ENCODE assay signal across 10 cellular contexts in the genomic region with DNA sequence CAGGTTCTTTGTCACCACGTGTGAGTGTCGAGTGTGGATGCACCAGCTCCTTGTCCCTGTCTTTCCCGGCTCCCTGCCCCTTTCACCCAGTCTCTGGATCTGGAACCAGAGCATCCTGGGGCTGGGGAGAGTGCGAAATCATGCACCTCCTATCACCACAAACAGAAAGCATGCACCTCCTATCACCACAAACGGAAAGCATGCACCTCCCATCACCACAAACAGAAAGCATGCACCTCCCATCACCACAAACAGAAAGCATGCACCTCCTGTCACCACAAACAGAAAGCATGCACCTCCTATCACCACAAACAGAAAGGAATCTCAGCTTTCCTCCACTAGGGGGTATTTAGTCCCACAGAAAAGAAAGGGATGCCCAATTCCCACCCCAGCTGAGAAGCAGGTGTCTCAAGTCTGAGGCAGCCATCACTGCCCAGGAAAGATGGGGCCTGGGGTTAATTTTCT. TPM values are rescaled to one million over a fixed set of nuclear protein-coding genes. Genes with fewer than 3 reads are reported as not detected.
A peak's percentile ranks its signal among the peaks of the same experiment; 100 is the strongest.
DNase-seq lines count a peak whose midpoint lies in the region; ATAC-seq, FAIRE-seq and TF ChIP-seq lines count a peak whose summit lies in the region.
"Had no signal": no experiment of that assay in that cellular context is flagged by ENCODE, and none has a peak within 500 bp of the region (broad histone marks: within the 10 kb centered on the region; RNA-seq: fewer than 3 reads in every experiment).

No MANE protein-coding gene starts in this region.

- H3K36me3 ChIP-seq in cardiac muscle cell (no peaks in the 10 kb centered on the region), heart right ventricle (peaks cover 0 to 12% (median 0%) of the 10 kb centered on the region in 9 donors), K562 (ENCODE audit: control insufficient read depth, insufficient read depth, low read length) (no peaks in the 10 kb centered on the region), thymus (ENCODE audit: control insufficient read depth, insufficient read depth) (no peaks in the 10 kb centered on the region)
- H3K36me3 ChIP-seq: SJCRH30 had no signal

- no peak overlapping the region for H3K27ac ChIP-seq in cardiac muscle cell
- no peak overlapping the region for H3K27ac ChIP-seq in heart right ventricle
- H3K27ac ChIP-seq in K562 (ENCODE audit: extremely low read depth, low read depth, low read length) = no peak overlapping the region
- peak overlapping the region; percentile 1 for H3K27ac ChIP-seq in thymus (ENCODE audit: low read depth)
- H3K27ac ChIP-seq: SJCRH30 had no signal

- H3K4me3 ChIP-seq in cardiac muscle cell (no peak overlapping the region), heart right ventricle (no peak overlapping the region), K562 (no peak overlapping the region), thymus (ENCODE audit: low read length) (no peak overlapping the region)
- H3K4me3 ChIP-seq: SJCRH30 had no signal

- no peaks in the 10 kb centered on the region for H3K79me2 ChIP-seq in K562 (ENCODE audit: control insufficient read depth, insufficient read depth, low read length)

- no peak overlapping the region for H3K9ac ChIP-seq in K562 (ENCODE audit: insufficient read depth in 1 of 2, low read depth in 2 of 2, low read length in 2 of 2)

- no TSS peak for BruUV-seq in K562 (replicated peaks; lab: Mats Ljungman, UMichigan)

- H3K9me3 ChIP-seq in cardiac muscle cell (ENCODE audit: low read depth) (no peaks in the 10 kb centered on the region), heart right ventricle (no peaks in the 10 kb centered on the region), K562 (replicated peaks; ENCODE audit: control insufficient read depth, insufficient read depth, low read depth, low read length) (no peaks in the 10 kb centered on the region), thymus (ENCODE audit: control insufficient read depth) (no peaks in the 10 kb centered on the region)
- H3K9me3 ChIP-seq: SJCRH30 had no signal

- DNase-seq in cardiac muscle cell (ENCODE audit: low read depth in 1 of 2, low spot score in 1 of 2) = no peak
- DNase-seq in heart right ventricle = no peak
- peak; percentile 2 for DNase-seq in NCI-H2227 treated with DMSO at 0.1 percent for 48 hours (lab: John Stamatoyannopoulos, UW)
- DNase-seq in K562 (ENCODE audit: extremely low read depth in 1 of 4, low spot score in 3 of 4) = peak in 3 of 4 experiments; percentile 43 to 54 (median 51)
- no peak for DNase-seq in SIG-M5 treated with dmso at 0.1 percent for 504 hours (lab: John Stamatoyannopoulos, UW; ENCODE audit: unreplicated experiment)
- no peak for DNase-seq in COLO829 (ENCODE audit: low spot score)
- DNase-seq: amniotic stem cell had no signal

- CTCF ChIA-PET in K562 (lab: Yijun Ruan, JAX; ENCODE audit: low intra/inter-chr PET ratio) = no interaction called here

- H3K9me1 ChIP-seq in K562 (ENCODE audit: control insufficient read depth, insufficient read depth, low read length) = no peaks in the 10 kb centered on the region

- ATAC-seq in heart right ventricle (no peak), K562 (peak; percentile 69), GM21529 (IDR thresholded peaks at IDR 0.05; ENCODE audit: unreplicated experiment) (no peak)

- TF ChIP-seq POLR2A in K562 (conservative IDR thresholded peaks at IDR 0.05) = no peak

- in situ Hi-C loops in K562 (cut with MboI) = no loop called here

- H3K4me2 ChIP-seq in K562 (ENCODE audit: insufficient read depth, low read length) = no peak overlapping the region

- H3K4me1 ChIP-seq in cardiac muscle cell (ENCODE audit: low read depth) = no peaks in the 10 kb centered on the region
- H3K4me1 ChIP-seq in heart right ventricle = peaks cover 0 to 6% (median 0%) of the 10 kb centered on the region in 9 donors
- peaks cover 0 to 4% of the 10 kb centered on the region in 2 experiments; a peak in 2 of 5 replicates for H3K4me1 ChIP-seq in K562 (replicated peaks in 1 of 2; ENCODE audit: control insufficient read depth in 2 of 2, insufficient read depth in 2 of 2, low read length in 2 of 2)
- peaks cover 7% of the 10 kb centered on the region for H3K4me1 ChIP-seq in thymus (ENCODE audit: control insufficient read depth, insufficient read depth, low read length)

- POLR2A ChIA-PET in K562 (lab: Yijun Ruan, JAX) = interaction anchor here (0.6 kb wide), 2 partner anchors 9 to 22 kb away, joined by 3 to 5 read pairs; no protein-coding TSS in a partner anchor

- WGBS in heart right ventricle, 2 donors = 16 to 18% methylated on average over 5 of the region's 5 CpGs
- 3% methylated on average over 5 of the region's 5 CpGs for WGBS in K562 (ENCODE audit: insufficient coverage, low coverage, missing lambda C conversion rate)
- WGBS in thymus = 27% methylated on average over 5 of the region's 5 CpGs

- no peaks in the 10 kb centered on the region for H4K20me1 ChIP-seq in K562 (replicated peaks; ENCODE audit: control insufficient read depth, insufficient read depth, low read length)

- TF ChIP-seq CTCF in cardiac muscle cell (IDR thresholded peaks at IDR 0.05; ENCODE audit: low read depth, low read length) = peak; percentile 16
- no peak for TF ChIP-seq CTCF in heart right ventricle (IDR thresholded peaks at IDR 0.05)
- peak; percentile 27 to 35 (median 33); a peak in 1 of 6 replicates for TF ChIP-seq CTCF in K562 (IDR thresholded peaks at IDR 0.05 in 2 of 3, conservative IDR thresholded peaks at IDR 0.05 in 1 of 3; ENCODE audit: insufficient read depth in 2 of 3, low read depth in 1 of 3, low read length in 3 of 3)

- TF ChIP-seq EP300 in K562 (IDR thresholded peaks at IDR 0.05; ENCODE audit: low read length) = no peak

- H3K27me3 ChIP-seq in cardiac muscle cell (peaks cover 24% of the 10 kb centered on the region), heart right ventricle (peaks cover 0 to 64% (median 54%) of the 10 kb centered on the region in 7 donors), K562 (ENCODE audit: control insufficient read depth in 2 of 2, insufficient read depth in 2 of 2, low read length in 2 of 2) (peaks cover 22 to 47% of the 10 kb centered on the region in 2 experiments), thymus (ENCODE audit: control insufficient read depth, insufficient read depth) (peaks cover 3% of the 10 kb centered on the region)

- no peak for FAIRE-seq in K562 (lab: Jason Lieb, UNC)

- H2AFZ ChIP-seq in K562 (ENCODE audit: low read depth, low read length) = no peak overlapping the region

- TF ChIP-seq RAD21 in K562 (CRISPR knock-in tag; conservative IDR thresholded peaks at IDR 0.05 in 1 of 2, IDR thresholded peaks at IDR 0.05 in 1 of 2) = peak in 1 of 2 experiments; percentile 49; a peak in 2 of 4 replicates

- intact Hi-C loops in heart right ventricle (cut with DNase I) = no loop called here
- intact Hi-C loops in K562 (cut with micrococcal nuclease) = loop anchor here (5.0 kb wide), 1 partner anchor 52 kb away; no protein-coding TSS in a partner anchor

RNA-seq across cellular contexts. Expression of gene GLB1L3, which starts 5.9 kb away (rescaled TPM):
- total RNA-seq in cardiac muscle cell = not detected in 2 replicates
- not detected in 2 replicates for polyA plus RNA-seq in cardiac muscle cell
- not detected for total RNA-seq in heart right ventricle
- polyA plus RNA-seq in heart right ventricle = not detected
- 2.1 and 2.8 TPM in 2 replicates for total RNA-seq in K562 (2011; cell fraction: chromatin; rRNA removed; ENCODE audit: low replicate concordance)
- total RNA-seq in K562 (2011; cell fraction: nucleolus; rRNA removed) = 0.67 and 1.6 TPM in 2 replicates
- total RNA-seq in K562 (2011; cell fraction: nucleoplasm; rRNA removed) = 0.88 and 2.4 TPM in 2 replicates
- 0.20 and 3.3 TPM in 2 replicates for total RNA-seq in K562 (2014; rRNA removed)
- 0.51 and 1.3 TPM in 2 replicates for total RNA-seq in K562 (2014; rRNA removed; fragmentation: Illumina TruSeq; extraction: Trizol)
- total RNA-seq in K562 (2015; rRNA removed; fragmentation: Illumina TruSeq; extraction: Trizol) = 0.43 and 0.72 TPM in 2 replicates
- total RNA-seq in K562 (2021) = 0.27 and 0.36 TPM in 2 replicates
- polyA plus RNA-seq in K562 (2011; rRNA removed) = 0.08 and 0.67 TPM in 2 replicates
- 0.06 and 0.55 TPM in 2 replicates for polyA plus RNA-seq in K562 (2011; cell fraction: cytosol; rRNA removed)
- 0.29 and 3.6 TPM in 2 replicates for polyA plus RNA-seq in K562 (2011; cell fraction: nucleus; rRNA removed)
- 0.36 and 0.54 TPM in 2 replicates for polyA plus RNA-seq in K562 (2012)
- 0.40 and 0.59 TPM in 2 replicates for polyA plus RNA-seq in K562 (2014; fragmentation: Illumina TruSeq; extraction: Trizol)
- under 1 TPM; 0.18 to 0.30 TPM for polyA plus RNA-seq in K562 (2014; fragmentation: Nextera tagmentation; extraction: Ambion mirVana)
- 0.49 and 0.59 TPM in 2 replicates for polyA plus RNA-seq in K562 (2014; rRNA removed)
- 0.09 and 0.35 TPM in 2 replicates for polyA minus RNA-seq in K562 (2011; rRNA and poly(A)+ RNA removed)
- polyA minus RNA-seq in K562 (2011; cell fraction: cytosol; rRNA and poly(A)+ RNA removed) = not detected in 2 replicates
- 0.11 and 1.3 TPM in 2 replicates for polyA minus RNA-seq in K562 (2011; cell fraction: nucleus; rRNA and poly(A)+ RNA removed)
- polyA plus RNA-seq in thymus = 1.8 TPM
- total RNA-seq: SJCRH30 had no signal

RNA-seq across cellular contexts. Expression of gene ACAD8, which starts 16.9 kb away (rescaled TPM):
- total RNA-seq in cardiac muscle cell (45.7 and 55.7 TPM in 2 replicates), heart right ventricle (10 to 100 TPM; 26.6 to 52.2 (median 42.5) TPM), K562 (2014; rRNA removed) (17.7 and 22.5 TPM in 2 replicates), K562 (2014; rRNA removed; fragmentation: Illumina TruSeq; extraction: Trizol) (19.6 and 20.1 TPM in 2 replicates), K562 (2015; rRNA removed; fragmentation: Illumina TruSeq; extraction: Trizol) (16.3 and 18.1 TPM in 2 replicates), K562 (2021) (20.2 and 23.5 TPM in 2 replicates)
- polyA plus RNA-seq in cardiac muscle cell (52.4 and 70.4 TPM in 2 replicates), heart right ventricle (10 to 100 TPM; 21.6 to 29.4 TPM), K562 (2011; rRNA removed) (21.1 and 31.6 TPM in 2 replicates), K562 (2014; fragmentation: Illumina TruSeq; extraction: Trizol) (17.8 and 20.7 TPM in 2 replicates), K562 (2014; fragmentation: Nextera tagmentation; extraction: Ambion mirVana) (10 to 100 TPM in 1 of 2 experiments, 1 to 10 TPM in 1; 6.5 to 11.5 TPM), K562 (2014; rRNA removed) (34.0 and 34.1 TPM in 2 replicates), thymus (37.9 TPM)
- total RNA-seq in K562 (2011; cell fraction: chromatin; rRNA removed; ENCODE audit: low replicate concordance) = 132 and 161 TPM in 2 replicates
- 66.5 and 78.0 TPM in 2 replicates for total RNA-seq in K562 (2011; cell fraction: nucleolus; rRNA removed)
- 105 and 118 TPM in 2 replicates for total RNA-seq in K562 (2011; cell fraction: nucleoplasm; rRNA removed)
- 14.1 and 16.0 TPM in 2 replicates for polyA plus RNA-seq in K562 (2011; cell fraction: cytosol; rRNA removed)
- 118 and 168 TPM in 2 replicates for polyA plus RNA-seq in K562 (2011; cell fraction: nucleus; rRNA removed)
- polyA plus RNA-seq in K562 (2012) = 16.8 and 23.4 TPM in 2 replicates
- 14.4 and 24.6 TPM in 2 replicates for polyA minus RNA-seq in K562 (2011; rRNA and poly(A)+ RNA removed)
- 5.9 and 9.4 TPM in 2 replicates for polyA minus RNA-seq in K562 (2011; cell fraction: cytosol; rRNA and poly(A)+ RNA removed)
- polyA minus RNA-seq in K562 (2011; cell fraction: nucleus; rRNA and poly(A)+ RNA removed) = 38.9 and 43.2 TPM in 2 replicates

RNA-seq across cellular contexts. Expression of gene THYN1, which starts 17.1 kb away (rescaled TPM):
- 87.4 and 90.2 TPM in 2 replicates for total RNA-seq in cardiac muscle cell
- 123 and 145 TPM in 2 replicates for polyA plus RNA-seq in cardiac muscle cell
- 10 to 100 TPM; 32.2 to 47.5 (median 41.5) TPM for total RNA-seq in heart right ventricle
- 10 to 100 TPM; 48.8 to 49.5 TPM for polyA plus RNA-seq in heart right ventricle
- 26.3 and 28.8 TPM in 2 replicates for total RNA-seq in K562 (2011; cell fraction: chromatin; rRNA removed; ENCODE audit: low replicate concordance)
- total RNA-seq in K562 (2011; cell fraction: nucleolus; rRNA removed) = 18.2 and 18.9 TPM in 2 replicates
- total RNA-seq in K562 (2011; cell fraction: nucleoplasm; rRNA removed) = 23.1 and 24.7 TPM in 2 replicates
- total RNA-seq in K562 (2014; rRNA removed) = 68.3 and 79.8 TPM in 2 replicates
- total RNA-seq in K562 (2014; rRNA removed; fragmentation: Illumina TruSeq; extraction: Trizol) = 104 and 113 TPM in 2 replicates
- total RNA-seq in K562 (2015; rRNA removed; fragmentation: Illumina TruSeq; extraction: Trizol) = 103 and 106 TPM in 2 replicates
- total RNA-seq in K562 (2021) = 54.9 and 56.2 TPM in 2 replicates
- 58.0 and 93.7 TPM in 2 replicates for polyA plus RNA-seq in K562 (2011; rRNA removed)
- polyA plus RNA-seq in K562 (2011; cell fraction: cytosol; rRNA removed) = 41.1 and 45.2 TPM in 2 replicates
- 59.7 and 73.2 TPM in 2 replicates for polyA plus RNA-seq in K562 (2011; cell fraction: nucleus; rRNA removed)
- 63.3 and 76.8 TPM in 2 replicates for polyA plus RNA-seq in K562 (2012)
- polyA plus RNA-seq in K562 (2014; fragmentation: Illumina TruSeq; extraction: Trizol) = 100 and 124 TPM in 2 replicates
- polyA plus RNA-seq in K562 (2014; fragmentation: Nextera tagmentation; extraction: Ambion mirVana) = 100 to 1,000 TPM; 229 to 279 TPM
- 80.1 and 80.4 TPM in 2 replicates for polyA plus RNA-seq in K562 (2014; rRNA removed)
- polyA minus RNA-seq in K562 (2011; rRNA and poly(A)+ RNA removed) = 64.3 and 99.7 TPM in 2 replicates
- polyA minus RNA-seq in K562 (2011; cell fraction: cytosol; rRNA and poly(A)+ RNA removed) = 26.5 and 40.5 TPM in 2 replicates
- 13.3 and 25.0 TPM in 2 replicates for polyA minus RNA-seq in K562 (2011; cell fraction: nucleus; rRNA and poly(A)+ RNA removed)
- 78.4 TPM for polyA plus RNA-seq in thymus

RNA-seq across cellular contexts. Expression of gene VPS26B, which starts 45.8 kb away (rescaled TPM):
- total RNA-seq in cardiac muscle cell (49.4 and 56.5 TPM in 2 replicates), heart right ventricle (10 to 100 TPM; 30.7 to 49.6 (median 35.3) TPM), K562 (2014; rRNA removed) (25.0 and 33.0 TPM in 2 replicates), K562 (2014; rRNA removed; fragmentation: Illumina TruSeq; extraction: Trizol) (19.3 and 22.4 TPM in 2 replicates), K562 (2015; rRNA removed; fragmentation: Illumina TruSeq; extraction: Trizol) (26.8 and 27.4 TPM in 2 replicates), K562 (2021) (35.4 and 35.7 TPM in 2 replicates)
- polyA plus RNA-seq in cardiac muscle cell (43.9 and 46.9 TPM in 2 replicates), heart right ventricle (10 to 100 TPM; 19.9 to 24.6 TPM), K562 (2011; rRNA removed) (31.1 and 43.3 TPM in 2 replicates), K562 (2014; fragmentation: Illumina TruSeq; extraction: Trizol) (34.5 and 34.8 TPM in 2 replicates), K562 (2014; fragmentation: Nextera tagmentation; extraction: Ambion mirVana) (1 to 10 TPM; 3.5 to 4.6 TPM), K562 (2014; rRNA removed) (26.2 and 27.5 TPM in 2 replicates), thymus (27.3 TPM)
- total RNA-seq in K562 (2011; cell fraction: chromatin; rRNA removed; ENCODE audit: low replicate concordance) = 89.1 and 102 TPM in 2 replicates
- 45.5 and 52.4 TPM in 2 replicates for total RNA-seq in K562 (2011; cell fraction: nucleolus; rRNA removed)
- 66.4 and 92.1 TPM in 2 replicates for total RNA-seq in K562 (2011; cell fraction: nucleoplasm; rRNA removed)
- 24.6 and 33.1 TPM in 2 replicates for polyA plus RNA-seq in K562 (2011; cell fraction: cytosol; rRNA removed)
- polyA plus RNA-seq in K562 (2011; cell fraction: nucleus; rRNA removed) = 75.7 and 97.6 TPM in 2 replicates
- polyA plus RNA-seq in K562 (2012) = 29.7 and 43.3 TPM in 2 replicates
- polyA minus RNA-seq in K562 (2011; rRNA and poly(A)+ RNA removed) = 37.3 and 53.1 TPM in 2 replicates
- polyA minus RNA-seq in K562 (2011; cell fraction: cytosol; rRNA and poly(A)+ RNA removed) = 16.9 and 28.7 TPM in 2 replicates
- 30.3 and 33.9 TPM in 2 replicates for polyA minus RNA-seq in K562 (2011; cell fraction: nucleus; rRNA and poly(A)+ RNA removed)

RNA-seq across cellular contexts. Expression of gene NCAPD3, which starts 46.5 kb away (rescaled TPM):
- total RNA-seq in cardiac muscle cell (17.1 and 19.0 TPM in 2 replicates), heart right ventricle (10 to 100 TPM in 8 of 10 donors, 1 to 10 TPM in 2; 7.2 to 16.7 (median 11.4) TPM), K562 (2014; rRNA removed) (44.7 and 63.0 TPM in 2 replicates), K562 (2014; rRNA removed; fragmentation: Illumina TruSeq; extraction: Trizol) (58.4 and 58.6 TPM in 2 replicates), K562 (2015; rRNA removed; fragmentation: Illumina TruSeq; extraction: Trizol) (59.1 and 61.1 TPM in 2 replicates), K562 (2021) (76.4 and 76.5 TPM in 2 replicates)
- polyA plus RNA-seq in cardiac muscle cell (12.6 and 20.8 TPM in 2 replicates), heart right ventricle (1 to 10 TPM; 4.2 to 4.6 TPM), K562 (2011; rRNA removed) (50.8 and 80.6 TPM in 2 replicates), K562 (2014; fragmentation: Illumina TruSeq; extraction: Trizol) (60.4 and 68.3 TPM in 2 replicates), K562 (2014; fragmentation: Nextera tagmentation; extraction: Ambion mirVana) (10 to 100 TPM; 23.6 to 39.8 TPM), K562 (2014; rRNA removed) (57.8 and 61.7 TPM in 2 replicates), thymus (7.2 TPM)
- 161 and 213 TPM in 2 replicates for total RNA-seq in K562 (2011; cell fraction: chromatin; rRNA removed; ENCODE audit: low replicate concordance)
- 96.2 and 111 TPM in 2 replicates for total RNA-seq in K562 (2011; cell fraction: nucleolus; rRNA removed)
- 111 and 112 TPM in 2 replicates for total RNA-seq in K562 (2011; cell fraction: nucleoplasm; rRNA removed)
- 45.0 and 66.4 TPM in 2 replicates for polyA plus RNA-seq in K562 (2011; cell fraction: cytosol; rRNA removed)
- 107 and 166 TPM in 2 replicates for polyA plus RNA-seq in K562 (2011; cell fraction: nucleus; rRNA removed)
- 43.1 and 54.7 TPM in 2 replicates for polyA plus RNA-seq in K562 (2012)
- polyA minus RNA-seq in K562 (2011; rRNA and poly(A)+ RNA removed) = 76.1 and 138 TPM in 2 replicates
- polyA minus RNA-seq in K562 (2011; cell fraction: cytosol; rRNA and poly(A)+ RNA removed) = 39.0 and 61.6 TPM in 2 replicates
- 69.3 and 81.5 TPM in 2 replicates for polyA minus RNA-seq in K562 (2011; cell fraction: nucleus; rRNA and poly(A)+ RNA removed)

Comparison
In these comparisons a context has a peak if more than half of its experiments do, and no peak if none do; other contexts are left out.
1. CTCF ChIP-seq: peak in cardiac muscle cell (single experiment) and K562 (3 of 3); none in heart right ventricle (0 of 9).
2. DNase-seq: peak in NCI-H2227 treated with DMSO at 0.1 percent for 48 hours (single experiment) and K562 (3 of 4); none in cardiac muscle cell (0 of 2), heart right ventricle (0 of 2), SIG-M5 treated with dmso at 0.1 percent for 504 hours (single experiment) and COLO829 (single experiment).